In genomic region chr7:17848516-17848915, GRCh38 we compare ENCODE assay signal across 16 cellular contexts.
"Had no signal": no experiment of that assay in that cellular context is flagged by ENCODE, and none has a peak within 500 bp of the region (broad histone marks: within the 10 kb centered on the region; RNA-seq: fewer than 3 reads in every experiment).

No MANE protein-coding gene starts in this region.

- H3K27ac Mint-ChIP-seq: natural killer cell treated with Interleukin-12 subunit alpha and Interleukin-12 subunit beta and Interleukin-15 and Interleukin-18, amount 100 ng/mL, for 72 hours had no signal

- H3K9me3 Mint-ChIP-seq: natural killer cell treated with Interleukin-12 subunit alpha and Interleukin-12 subunit beta and Interleukin-15 and Interleukin-18, amount 100 ng/mL, for 72 hours had no signal

- ATAC-seq: left lobe of liver had no signal

- DNase-seq: dermis blood vessel endothelial cell; erythroblast; heart left ventricle; mammary epithelial cell; midbrain; sigmoid colon; small intestine; stimulated activated CD4-positive, alpha-beta T cell treated with anti-CD3 and anti-CD28 coated beads, Interleukin-12 subunit alpha, Interleukin-12 subunit beta, amount 100 ng/mL, for 4 hours; stimulated activated naive CD4-positive, alpha-beta T cell treated with Interleukin-2 at 50 U/mL for 16 hours; thyroid gland; upper lobe of right lung had no signal

- H3K4me3 Mint-ChIP-seq: natural killer cell treated with Interleukin-12 subunit alpha and Interleukin-12 subunit beta and Interleukin-15 and Interleukin-18, amount 100 ng/mL, for 72 hours had no signal

- H3K9ac ChIP-seq: parathyroid adenoma had no signal

- H3K27ac ChIP-seq: cardiac muscle cell, heart left ventricle, parathyroid adenoma, right atrium auricular region, sigmoid colon, thyroid gland, upper lobe of right lung had no signal

- H2AFZ ChIP-seq: parathyroid adenoma had no signal

- H3K4me1 ChIP-seq: right atrium auricular region, sigmoid colon, thyroid gland, upper lobe of right lung had no signal

- H3K9me3 ChIP-seq: heart left ventricle, right atrium auricular region, sigmoid colon, thyroid gland, upper lobe of right lung had no signal

- H3K4me3 ChIP-seq: cardiac muscle cell, heart left ventricle, right atrium auricular region, sigmoid colon, thyroid gland, upper lobe of right lung had no signal

- H3K27me3 ChIP-seq: cardiac muscle cell, heart left ventricle, right atrium auricular region, sigmoid colon, thyroid gland, upper lobe of right lung had no signal

- H3K27me3 Mint-ChIP-seq: natural killer cell treated with Interleukin-12 subunit alpha and Interleukin-12 subunit beta and Interleukin-15 and Interleukin-18, amount 100 ng/mL, for 72 hours had no signal
